In the genomic region with DNA sequence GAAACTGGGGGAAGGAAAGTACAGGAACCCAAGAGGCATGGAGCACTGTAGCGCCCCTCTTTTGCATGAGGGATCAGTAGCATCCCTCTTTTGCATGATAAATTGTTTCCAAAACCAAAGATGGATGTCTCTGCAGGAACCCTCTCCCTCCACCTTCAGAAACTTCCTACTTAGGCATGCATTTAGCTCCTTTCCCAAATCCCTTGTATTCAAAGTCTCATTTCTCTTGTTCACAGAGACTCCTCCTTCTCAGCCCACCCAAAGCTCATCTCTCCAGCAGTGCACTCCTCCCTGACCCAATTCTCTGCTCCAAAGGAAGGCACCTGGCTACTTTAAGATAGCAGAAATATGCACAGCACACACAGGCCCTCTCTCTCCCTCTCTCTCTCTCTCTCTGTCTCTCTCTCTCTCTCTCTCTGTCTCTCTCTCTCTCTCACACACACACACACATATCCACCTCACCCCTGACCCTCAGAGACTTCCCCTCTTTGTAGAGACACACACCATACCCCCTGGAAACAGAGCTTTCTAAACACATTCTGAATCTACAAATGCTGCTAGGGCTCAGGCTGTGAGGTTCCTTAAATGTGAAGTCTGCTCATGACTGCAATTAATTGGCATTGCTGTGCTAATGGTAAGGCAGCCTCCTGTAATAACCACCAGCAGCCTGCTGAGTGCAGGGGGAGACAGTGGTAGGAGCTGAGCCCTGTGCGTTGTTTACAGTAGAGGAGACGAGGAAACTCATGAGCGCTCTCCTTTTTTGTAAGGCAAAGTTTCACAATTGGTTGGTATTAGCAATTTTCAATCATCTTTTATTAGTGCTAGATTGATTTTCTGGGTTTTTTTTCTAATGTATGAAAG, we compare ENCODE assay signal across 14 cellular contexts.
A peak's percentile ranks its signal among the peaks of the same experiment; 100 is the strongest.
DNase-seq lines count a peak whose midpoint lies in the region; ATAC-seq, FAIRE-seq and TF ChIP-seq lines count a peak whose summit lies in the region.
"Had no signal": no experiment of that assay in that cellular context is flagged by ENCODE, and none has a peak within 500 bp of the region (broad histone marks: within the 10 kb centered on the region; RNA-seq: fewer than 3 reads in every experiment).

No MANE protein-coding gene starts in this region.

- BruUV-seq in endothelial cell of umbilical vein (replicated peaks; lab: Mats Ljungman, UMichigan): no TSS peak

- H3K9ac ChIP-seq in endothelial cell of umbilical vein (replicated peaks; ENCODE audit: extremely low read depth, insufficient read depth, low read length): no peak overlapping the region
- no peak overlapping the region for H3K9ac ChIP-seq in neuronal stem cell (ENCODE audit: low read depth, low read length, poor library complexity)

- no peak for FAIRE-seq in endothelial cell of umbilical vein (lab: Jason Lieb, UNC)

- H3K4me3 ChIP-seq in endothelial cell of umbilical vein (replicated peaks in 1 of 3; ENCODE audit: insufficient read depth in 1 of 3, low read depth in 1 of 3, low read length in 3 of 3) (no peak overlapping the region), neuronal stem cell (ENCODE audit: low read length in 2 of 2) (no peak overlapping the region), thyroid gland (replicated peaks in 1 of 3) (no peak overlapping the region)
- H3K4me3 ChIP-seq: ascending aorta had no signal

- H3K4me2 ChIP-seq in endothelial cell of umbilical vein (ENCODE audit: insufficient read depth, low read length): no peak overlapping the region
- H3K4me2 ChIP-seq in neuronal stem cell (ENCODE audit: insufficient read depth, low read length, poor library complexity, severe bottlenecking): no peak overlapping the region

- H3K9me3 ChIP-seq in endothelial cell of umbilical vein (replicated peaks; ENCODE audit: control insufficient read depth, insufficient read depth, low read length) (no peaks in the 10 kb centered on the region), neuronal stem cell (replicated peaks in 1 of 2; ENCODE audit: control insufficient read depth in 2 of 2, insufficient read depth in 1 of 2, low read depth in 1 of 2, low read length in 2 of 2) (no peaks in the 10 kb centered on the region), thyroid gland (no peaks in the 10 kb centered on the region)
- H3K9me3 ChIP-seq: ascending aorta had no signal

- no peaks in the 10 kb centered on the region for H4K20me1 ChIP-seq in endothelial cell of umbilical vein (replicated peaks; ENCODE audit: control insufficient read depth, extremely low read depth, insufficient read depth, low read length)

- H3K36me3 ChIP-seq in endothelial cell of umbilical vein (ENCODE audit: control insufficient read depth in 2 of 2, extremely low read depth in 1 of 2, insufficient read depth in 2 of 2, low read length in 2 of 2): no peaks in the 10 kb centered on the region
- H3K36me3 ChIP-seq in neuronal stem cell (replicated peaks in 1 of 2; ENCODE audit: control insufficient read depth in 2 of 2, insufficient read depth in 2 of 2, low read length in 2 of 2): no peaks in the 10 kb centered on the region
- H3K36me3 ChIP-seq in thyroid gland: no peaks in the 10 kb centered on the region
- H3K36me3 ChIP-seq: ascending aorta had no signal

- TF ChIP-seq CTCF in endothelial cell of umbilical vein (IDR thresholded peaks at IDR 0.05; ENCODE audit: extremely low read depth in 1 of 2, insufficient read depth in 1 of 2, low read depth in 1 of 2, low read length in 2 of 2): no peak
- TF ChIP-seq CTCF in thyroid gland (IDR thresholded peaks at IDR 0.05): no peak
- no peak for TF ChIP-seq CTCF in GM13976 (IDR thresholded peaks at IDR 0.05; ENCODE audit: borderline replicate concordance, control extremely low read depth, extremely low read depth, insufficient read depth, missing control alignments)

- no peak overlapping the region for H2BK15ac ChIP-seq in neuronal stem cell (ENCODE audit: low read length)

- H3K27ac ChIP-seq in endothelial cell of umbilical vein (ENCODE audit: insufficient read depth, low read depth, low read length) (no peak overlapping the region), neuronal stem cell (replicated peaks; ENCODE audit: low read length) (peak overlapping the region; percentile 42), thyroid gland (no peak overlapping the region)
- H3K27ac ChIP-seq: ascending aorta had no signal

- H3K4ac ChIP-seq in neuronal stem cell (ENCODE audit: low read length): no peak overlapping the region

- H3K79me1 ChIP-seq in neuronal stem cell (ENCODE audit: low read depth, low read length): no peaks in the 10 kb centered on the region

- TF ChIP-seq POLR2A in endothelial cell of umbilical vein (IDR thresholded peaks at IDR 0.05; ENCODE audit: low read depth, low read length) (no peak), thyroid gland (IDR thresholded peaks at IDR 0.05) (no peak)

- POLR2A ChIA-PET in endothelial cell of umbilical vein (lab: Charles Lee): no interaction called here

- dilution Hi-C loops in endothelial cell of umbilical vein (cut with MboI; ENCODE audit: extremely low pct_ligation_motif_present, low sequenced_read_pairs): no loop called here

- CTCF ChIA-PET in endothelial cell of umbilical vein (lab: Charles Lee): interaction anchor here (0.7 to 7.2 kb wide), 9 partner anchors 13 to 236 kb away, joined by 3 to 61 read pairs (median 3); no protein-coding TSS in a partner anchor

- no peak overlapping the region for H3K14ac ChIP-seq in neuronal stem cell (ENCODE audit: low read length)

- H2BK12ac ChIP-seq in neuronal stem cell (ENCODE audit: low read length): no peak overlapping the region

- WGBS in neuronal stem cell (ENCODE audit: extremely low coverage in 2 of 2, insufficient read length in 2 of 2, insufficient replicate concordance in 1 of 2), 2 donors: no CpG with 5 or more reads among the region's 4 CpGs
- WGBS in thyroid gland, 2 donors: 72 to 79% methylated on average over 4 of the region's 4 CpGs

- no peak overlapping the region for H3K18ac ChIP-seq in neuronal stem cell (ENCODE audit: low read length)

- H2AFZ ChIP-seq in endothelial cell of umbilical vein (ENCODE audit: low read depth, low read length) (peak overlapping the region; percentile 13), neuronal stem cell (ENCODE audit: low read length) (no peak overlapping the region)

- H3K9me1 ChIP-seq in endothelial cell of umbilical vein (replicated peaks; ENCODE audit: control insufficient read depth, extremely low read depth, insufficient read depth, low read length): no peaks in the 10 kb centered on the region

- intact Hi-C loops in endothelial cell of umbilical vein (cut with micrococcal nuclease) (no loop called here), thyroid gland (cut with DNase I) (no loop called here)

- H3K4me1 ChIP-seq in endothelial cell of umbilical vein (ENCODE audit: control insufficient read depth, extremely low read depth, insufficient read depth, low read length) (peaks cover 13% of the 10 kb centered on the region), neuronal stem cell (ENCODE audit: control insufficient read depth in 2 of 2, insufficient read depth in 1 of 2, low read depth in 1 of 2, low read length in 2 of 2) (peaks cover 8 to 27% of the 10 kb centered on the region in 2 donors), thyroid gland (peaks cover 6 to 11% of the 10 kb centered on the region in 2 donors)
- H3K4me1 ChIP-seq: ascending aorta had no signal

- H2AK5ac ChIP-seq in neuronal stem cell (ENCODE audit: low read depth, low read length): no peak overlapping the region

- no peak overlapping the region for H2BK120ac ChIP-seq in neuronal stem cell (ENCODE audit: low read depth, low read length)

- no peak overlapping the region for H4K91ac ChIP-seq in neuronal stem cell (ENCODE audit: low read depth, low read length, poor library complexity)

- H3K79me2 ChIP-seq in endothelial cell of umbilical vein (ENCODE audit: control insufficient read depth, insufficient read depth, low read length): no peaks in the 10 kb centered on the region

- H3K27me3 ChIP-seq in endothelial cell of umbilical vein (ENCODE audit: control insufficient read depth in 2 of 2, insufficient read depth in 2 of 2, low read length in 2 of 2) (peaks cover 0 to 2% of the 10 kb centered on the region in 2 experiments), neuronal stem cell (ENCODE audit: control insufficient read depth in 3 of 3, insufficient read depth in 3 of 3, low read depth in 1 of 3, low read length in 3 of 3) (peaks cover 0 to 11% (median 0%) of the 10 kb centered on the region in 3 experiments), thyroid gland (no peaks in the 10 kb centered on the region)
- H3K27me3 ChIP-seq: ascending aorta had no signal

- H2BK5ac ChIP-seq in neuronal stem cell (ENCODE audit: low read length): no peak overlapping the region

- DNase-seq in G401 (ENCODE audit: low spot score): peak; percentile 46
- DNase-seq in NCI-H1417 (lab: John Stamatoyannopoulos, UW): peak in 2 of 3 experiments; percentile 77 to 91
- DNase-seq in endothelial cell of umbilical vein (ENCODE audit: low read depth, low spot score): no peak
- no peak for DNase-seq in neuronal stem cell (ENCODE audit: low spot score)
- no peak for DNase-seq in thyroid gland
- DNase-seq in GM13976 (ENCODE audit: low spot score): no peak
- DNase-seq: activated B cell treated with CpG ODN at 0.5 μM for 24 hours; activated T-cell treated with anti-CD3 and anti-CD28 coated beads, Interleukin-2, amount 50 U/mL, for 1 hour; Kasumi-1; naive thymus-derived CD4-positive, alpha-beta T cell; NCI-H226; stimulated activated CD4-positive, alpha-beta T cell treated with anti-CD3 and anti-CD28 coated beads, Interleukin-15, amount 100 ng/mL, for 24 hours had no signal

- no peak overlapping the region for H3K23ac ChIP-seq in neuronal stem cell (ENCODE audit: low read depth, low read length, poor library complexity)

- ATAC-seq in HG03139 (IDR thresholded peaks at IDR 0.05; ENCODE audit: unreplicated experiment): no peak
- ATAC-seq: naive thymus-derived CD4-positive, alpha-beta T cell had no signal

- H4K8ac ChIP-seq in neuronal stem cell (ENCODE audit: low read depth, low read length): peak overlapping the region; percentile 19

- in situ Hi-C loops in G401 (cut with HindIII; ENCODE audit: low sequenced_read_pairs): no loop called here
- in situ Hi-C loops in GM13976 (cut with MboI; ENCODE audit: low sequenced_read_pairs, unreplicated experiment): no loop called here

TF ChIP-seq in endothelial cell of umbilical vein, 7 proteins besides CTCF, POLR2A, EP300 and RAD21 (continues in another document):
- TF ChIP-seq MYC (IDR thresholded peaks at IDR 0.05; ENCODE audit: low read depth, low read length): no peak
- TF ChIP-seq FOS (IDR thresholded peaks at IDR 0.05; ENCODE audit: borderline replicate concordance, insufficient read depth, low read length): no peak
- no peak for TF ChIP-seq GATA2 (IDR thresholded peaks at IDR 0.05; ENCODE audit: insufficient read depth, insufficient read length, low read depth, low read length)
- TF ChIP-seq, protein P1, sequence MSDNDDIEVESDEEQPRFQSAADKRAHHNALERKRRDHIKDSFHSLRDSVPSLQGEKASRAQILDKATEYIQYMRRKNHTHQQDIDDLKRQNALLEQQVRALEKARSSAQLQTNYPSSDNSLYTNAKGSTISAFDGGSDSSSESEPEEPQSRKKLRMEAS (IDR thresholded peaks at IDR 0.05; ENCODE audit: insufficient read depth, insufficient read length): no peak
- no peak for TF ChIP-seq JUN (IDR thresholded peaks at IDR 0.05; ENCODE audit: borderline replicate concordance, insufficient read depth, insufficient read length, low read depth)
- no peak for TF ChIP-seq POLR2AphosphoS5 (IDR thresholded peaks at IDR 0.05; ENCODE audit: insufficient read depth, low read depth, low read length)

Comparison
In these comparisons a context has a peak if more than half of its experiments do, and no peak if none do; other contexts are left out.
1. DNase-seq: peak in G401 (single experiment) and NCI-H1417 (2 of 3); none in endothelial cell of umbilical vein (single experiment), neuronal stem cell (single experiment), thyroid gland (0 of 2) and GM13976 (single experiment).